8 cellular contexts compared by ENCODE assay signal in the genomic region with DNA sequence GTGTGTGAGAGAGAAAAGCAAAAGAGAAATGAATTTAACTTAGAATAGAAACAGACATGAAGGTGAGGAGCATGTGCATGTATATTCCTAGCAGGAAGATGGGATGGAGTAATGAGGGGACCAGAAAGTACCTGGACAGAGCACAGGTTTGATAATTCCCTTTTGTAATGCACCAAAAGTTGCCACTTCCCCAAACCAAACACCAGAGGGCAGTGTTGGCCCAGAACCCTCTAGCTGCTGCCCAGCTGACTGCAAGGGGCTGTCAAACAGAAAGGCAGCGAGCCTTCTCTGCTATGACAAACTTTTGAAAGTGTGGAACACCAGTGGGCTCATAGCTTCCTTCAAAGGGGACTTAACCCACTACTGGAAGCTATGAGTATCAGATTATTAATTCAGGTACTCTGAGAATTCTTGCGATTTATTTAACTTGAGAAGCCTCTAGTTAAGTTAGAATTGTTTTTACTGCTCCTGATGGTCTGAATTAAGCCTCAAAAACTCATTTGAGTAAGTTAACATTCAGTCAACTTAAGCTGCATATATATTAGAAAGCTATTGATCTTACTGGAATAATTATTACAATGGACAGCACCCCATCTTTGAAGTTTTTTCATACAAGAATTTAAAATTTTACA.
DNase-seq lines count a peak whose midpoint lies in the region; ATAC-seq lines count a peak whose summit lies in the region.

No MANE protein-coding gene starts in this region.

- H3K27me3 ChIP-seq in SJSA1 (replicated peaks), result no peaks in the 10 kb centered on the region

- peak; percentile 98 for ATAC-seq in GM21576 (IDR thresholded peaks at IDR 0.05; ENCODE audit: unreplicated experiment)

- H3K4me1 ChIP-seq in SJSA1 (replicated peaks), result no peaks in the 10 kb centered on the region

- peak; percentile 9 for DNase-seq in GDM1 (lab: John Stamatoyannopoulos, UW)
- peak; percentile 79 for DNase-seq in HuH-7 (ENCODE audit: low spot score)
- DNase-seq in SJSA1 (ENCODE audit: low read depth in 1 of 2, low spot score in 2 of 2), result peak; percentile 55
- peak; percentile 50 for DNase-seq in activated naive CD4-positive, alpha-beta T cell treated with anti-CD3 and anti-CD28 coated beads, Interleukin-2, amount 50 U/mL, for 16 hours
- DNase-seq in cardiac septum (ENCODE audit: low spot score), result peak; percentile 75
- DNase-seq in pulmonary artery endothelial cell (ENCODE audit: low read depth, low spot score), result peak; percentile 17
- DNase-seq in amniotic stem cell (lab: John Stamatoyannopoulos, UW), result no peak

- no peak overlapping the region for H3K27ac ChIP-seq in SJSA1

- intact Hi-C loops in cardiac septum (cut with DNase I), result no loop called here

- no peaks in the 10 kb centered on the region for H3K36me3 ChIP-seq in SJSA1

- H3K4me3 ChIP-seq in SJSA1, result no peak overlapping the region

- no peaks in the 10 kb centered on the region for H3K9me3 ChIP-seq in SJSA1 (replicated peaks)
